In the genomic region with DNA sequence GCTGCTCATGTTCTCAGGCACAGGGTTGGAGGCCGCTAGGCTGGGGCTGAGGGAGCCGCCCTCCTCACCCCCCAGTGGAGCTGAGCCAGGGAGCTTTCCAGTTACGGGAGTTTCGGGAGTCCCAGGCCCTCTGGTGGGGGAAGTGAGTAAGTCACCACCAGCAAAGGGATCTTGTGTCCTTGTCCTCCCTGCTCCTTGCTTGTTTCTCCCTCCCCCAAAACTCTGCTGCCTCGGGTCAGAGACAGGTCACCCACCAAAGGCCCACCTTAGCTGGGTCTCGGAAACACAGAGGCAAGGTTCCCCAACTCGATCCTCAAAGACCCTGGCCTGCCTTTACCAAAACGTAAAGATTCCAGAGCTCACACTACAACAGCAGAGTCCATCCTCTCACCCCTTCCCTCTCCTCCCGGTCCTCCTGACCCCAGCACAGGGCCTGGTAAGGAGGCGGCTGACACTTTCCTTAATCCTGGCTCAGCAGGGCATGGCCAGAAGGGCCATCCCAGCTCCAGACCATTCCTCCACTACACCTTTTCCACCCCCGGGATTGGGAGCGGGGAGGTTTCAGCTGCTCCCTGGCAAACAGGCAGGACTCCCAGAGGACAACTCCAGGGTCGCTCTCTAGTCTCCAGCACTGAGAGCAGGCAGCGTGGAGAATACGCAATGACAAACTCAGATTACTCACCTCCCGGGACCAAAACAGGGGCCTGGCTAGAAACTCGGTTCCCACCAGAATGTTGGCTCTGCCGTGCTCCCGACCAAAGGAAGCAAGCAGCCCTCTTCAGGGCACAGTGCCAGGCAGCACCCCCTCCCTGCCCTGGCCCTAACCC, we compare ENCODE assay signal across 8 cellular contexts.
A peak's percentile ranks its signal among the peaks of the same experiment; 100 is the strongest.
DNase-seq lines count a peak whose midpoint lies in the region; ATAC-seq, FAIRE-seq and TF ChIP-seq lines count a peak whose summit lies in the region.

No MANE protein-coding gene starts in this region.

- H3K4me3 ChIP-seq in Loucy (ENCODE audit: low read length, poor library complexity, severe bottlenecking) = no peak overlapping the region
- H3K4me3 ChIP-seq in kidney (ENCODE audit: low read length in 2 of 2) = no peak overlapping the region

- H3K9me3 ChIP-seq in Loucy (ENCODE audit: insufficient read depth, low read depth, low read length) (no peaks in the 10 kb centered on the region), kidney (ENCODE audit: control insufficient read depth in 1 of 2, low read length in 2 of 2) (no peaks in the 10 kb centered on the region)

- intact Hi-C loops in kidney (cut with DNase I) = no loop called here

- H3F3A ChIP-seq in Loucy (ENCODE audit: low read depth) = peaks cover 4% of the 10 kb centered on the region; the same call in 1 of the 2 replicates

- H3K36me3 ChIP-seq in Loucy (ENCODE audit: insufficient read depth, low read length) (peaks cover 26% of the 10 kb centered on the region; the same call in 1 of the 2 replicates), kidney (ENCODE audit: control insufficient read depth in 1 of 2, insufficient read depth in 2 of 2, low read length in 2 of 2) (peaks cover 7% of the 10 kb centered on the region in 2 donors)

- H3K4me3 Mint-ChIP-seq in stimulated activated naive B cell treated with anti-CD40 and anti-IgM and Interleukin-4, amounts not matched to agents 10 μg/mL and 1 μg/mL and 100 μg/mL, for 72 hours = no peak overlapping the region

- H3K9me2 ChIP-seq in Loucy (replicated peaks; ENCODE audit: low read depth, low read length) = no peaks in the 10 kb centered on the region

- H3K9me3 Mint-ChIP-seq in stimulated activated naive B cell treated with anti-CD40 and anti-IgM and Interleukin-4, amounts not matched to agents 10 μg/mL and 1 μg/mL and 100 μg/mL, for 72 hours = no peaks in the 10 kb centered on the region

- peaks cover 22 to 55% of the 10 kb centered on the region in 2 donors for H3K4me1 Mint-ChIP-seq in stimulated activated naive B cell treated with anti-CD40 and anti-IgM and Interleukin-4, amounts not matched to agents 10 μg/mL and 1 μg/mL and 100 μg/mL, for 72 hours

- no peaks in the 10 kb centered on the region for H3K27me3 ChIP-seq in Loucy (ENCODE audit: insufficient read depth, low read length, poor library complexity, severe bottlenecking)

- H3K4me2 ChIP-seq in Loucy (ENCODE audit: low read depth, low read length, poor library complexity, severe bottlenecking) = no peak overlapping the region

- ATAC-seq in stimulated activated naive B cell treated with anti-CD40 and anti-IgM and Interleukin-4, amounts not matched to agents 10 μg/mL and 1 μg/mL and 100 μg/mL, for 72 hours (replicated peaks) = peak; percentile 26
- no peak for ATAC-seq in GM21515 (IDR thresholded peaks at IDR 0.05; ENCODE audit: unreplicated experiment)

- H3K4me1 ChIP-seq in Loucy (ENCODE audit: insufficient read depth, low read length, poor library complexity, severe bottlenecking) (peaks cover 10% of the 10 kb centered on the region), kidney (ENCODE audit: control insufficient read depth in 1 of 2, insufficient read depth in 1 of 2, low read depth in 1 of 2, low read length in 2 of 2) (peaks cover 0 to 4% of the 10 kb centered on the region in 2 donors)

- TF ChIP-seq CTCF in Loucy (conservative IDR thresholded peaks at IDR 0.05; ENCODE audit: low read length) (peak; percentile 66), kidney (IDR thresholded peaks at IDR 0.05; ENCODE audit: borderline replicate concordance, extremely low read depth, insufficient read depth) (peak; percentile 34)

- H3K79me2 ChIP-seq in Loucy (ENCODE audit: insufficient read depth, low read length) = no peaks in the 10 kb centered on the region

- H2AFZ ChIP-seq in Loucy (ENCODE audit: low read length) = no peak overlapping the region

- H3K36me3 Mint-ChIP-seq in stimulated activated naive B cell treated with anti-CD40 and anti-IgM and Interleukin-4, amounts not matched to agents 10 μg/mL and 1 μg/mL and 100 μg/mL, for 72 hours = peaks cover 12 to 31% of the 10 kb centered on the region in 2 donors

- no peak for FAIRE-seq in kidney (lab: Jason Lieb, UNC)

- H3K27ac Mint-ChIP-seq in stimulated activated naive B cell treated with anti-CD40 and anti-IgM and Interleukin-4, amounts not matched to agents 10 μg/mL and 1 μg/mL and 100 μg/mL, for 72 hours = no peak overlapping the region

- H3K9ac ChIP-seq in Loucy (ENCODE audit: low read depth, low read length, poor library complexity, severe bottlenecking) = peak overlapping the region; percentile 30
- no peak overlapping the region for H3K9ac ChIP-seq in kidney (ENCODE audit: low read length in 2 of 2)

- H3K27ac ChIP-seq in caudate nucleus (ENCODE audit: low read depth, low read length) (peak overlapping the region; percentile 58), kidney (ENCODE audit: low read depth in 2 of 2, low read length in 2 of 2) (no peak overlapping the region)

- DNase-seq in stimulated activated CD4-positive, alpha-beta T cell treated with anti-CD3 and anti-CD28 coated beads, Interleukin-4, amount 100 ng/mL, for 1 hour = peak; percentile 21
- DNase-seq in stimulated activated CD4-positive, alpha-beta T cell treated with anti-CD3 and anti-CD28 coated beads, Interleukin-12 subunit alpha, Interleukin-12 subunit beta, amount 100 ng/mL, for 4 hours = no peak
- peak; percentile 78 for DNase-seq in RPMI7951 (ENCODE audit: low read depth)
- peak in 53 of 61 donors; percentile 19 to 80 (median 48) for DNase-seq in caudate nucleus (lab: John Stamatoyannopoulos, UW)
- no peak for DNase-seq in kidney
- no peak for DNase-seq in stimulated activated naive B cell treated with anti-CD40 and anti-IgM and Interleukin-4, amounts not matched to agents 10 μg/mL and 1 μg/mL and 100 μg/mL, for 72 hours

- H3K27me3 Mint-ChIP-seq in stimulated activated naive B cell treated with anti-CD40 and anti-IgM and Interleukin-4, amounts not matched to agents 10 μg/mL and 1 μg/mL and 100 μg/mL, for 72 hours = no peaks in the 10 kb centered on the region

- no peaks in the 10 kb centered on the region for H4K20me1 ChIP-seq in Loucy (ENCODE audit: insufficient read depth, low read length, poor library complexity, severe bottlenecking)

Comparison
In these comparisons a context has a peak if more than half of its experiments do, and no peak if none do; other contexts are left out.
1. DNase-seq: peak in stimulated activated CD4-positive, alpha-beta T cell treated with anti-CD3 and anti-CD28 coated beads, Interleukin-4, amount 100 ng/mL, for 1 hour (single experiment), RPMI7951 (single experiment) and caudate nucleus (53 of 61); none in stimulated activated CD4-positive, alpha-beta T cell treated with anti-CD3 and anti-CD28 coated beads, Interleukin-12 subunit alpha, Interleukin-12 subunit beta, amount 100 ng/mL, for 4 hours (single experiment), kidney (single experiment) and stimulated activated naive B cell treated with anti-CD40 and anti-IgM and Interleukin-4, amounts not matched to agents 10 μg/mL and 1 μg/mL and 100 μg/mL, for 72 hours (single experiment).